Comparison of ENCODE assay signal across 8 cellular contexts in genomic region chr17:42677921-42678781, GRCh38. TPM values are rescaled to one million over a fixed set of nuclear protein-coding genes. Genes with fewer than 3 reads are reported as not detected.
DNase-seq lines count a peak whose midpoint lies in the region; ATAC-seq, FAIRE-seq and TF ChIP-seq lines count a peak whose summit lies in the region.

No MANE protein-coding gene starts in this region.

- H3K4me1 ChIP-seq in HepG2 (ENCODE audit: insufficient read depth, low read length), result peaks cover 57% of the 10 kb centered on the region

- peaks cover 22% of the 10 kb centered on the region for H3K79me2 ChIP-seq in HepG2 (ENCODE audit: insufficient read depth, low read length)

- peaks cover 3 to 7% of the 10 kb centered on the region in 2 experiments; a peak in 3 of 5 replicates for H3K36me3 ChIP-seq in HepG2 (replicated peaks in 1 of 2; ENCODE audit: control insufficient read depth in 1 of 2, insufficient read depth in 2 of 2, low read length in 2 of 2)

- CTCF ChIA-PET in GM10248 (lab: Yijun Ruan, JAX), result interaction anchor here (1.0 to 6.5 kb wide), 13 partner anchors 11 to 806 kb away, joined by 3 to 97 read pairs (median 5); partner anchors contain the start of genes DHX8, PSMC3IP, RETREG3 and TUBG1
- CTCF ChIA-PET in HepG2 (lab: Yijun Ruan, JAX; ENCODE audit: low intra/inter-chr PET ratio, low total read pairs), result no interaction called here

- TSS peak; percentile 97 for BruUV-seq in HepG2 (replicated peaks; lab: Mats Ljungman, UMichigan)

- in situ Hi-C loops in HepG2 (cut with HindIII; ENCODE audit: extremely low pct_ligation_motif_present, low pct_unique_long_range_greater_than_20kb), result no loop called here

- 2% methylated on average over 42 of the region's 53 CpGs for WGBS in HepG2 (ENCODE audit: low lambda C conversion rate)

- H2AFZ ChIP-seq in HepG2 (ENCODE audit: low read length), result peak overlapping the region; percentile 37

- ATAC-seq in HepG2 (peak; percentile 53), HG03442 (IDR thresholded peaks at IDR 0.05; ENCODE audit: unreplicated experiment) (no peak)

- H3K27me3 ChIP-seq in HepG2 (ENCODE audit: control insufficient read depth in 1 of 2, insufficient read depth in 2 of 2, low read length in 2 of 2), result no peaks in the 10 kb centered on the region

- FAIRE-seq in HepG2 (lab: Jason Lieb, UNC), result peak; percentile 97

- H3K9ac ChIP-seq in HepG2 (ENCODE audit: insufficient read depth, low read depth, low read length), result peak overlapping the region; percentile 94

- H3K4me2 ChIP-seq in HepG2 (ENCODE audit: low read depth, low read length), result peak overlapping the region; percentile 99

- TF ChIP-seq EP300 in HepG2 (IDR thresholded peaks at IDR 0.05; ENCODE audit: low read depth in 2 of 2, low read length in 2 of 2), result peak; percentile 18 to 39; a peak in 2 of 4 replicates
- TF ChIP-seq EP300 in HepG2 (CRISPR knock-in tag; IDR thresholded peaks at IDR 0.05; ENCODE audit: borderline replicate concordance), result no peak

- TF ChIP-seq POLR2A in HepG2 (IDR thresholded peaks at IDR 0.05; ENCODE audit: insufficient read depth in 1 of 2, low read depth in 2 of 2, low read length in 2 of 2), result peak; percentile 91 to 99

- TF ChIP-seq CTCF in GM10248 (IDR thresholded peaks at IDR 0.05; ENCODE audit: control extremely low read depth, extremely low read depth, low read depth, missing control alignments) (no peak), HepG2 (CRISPR knock-in tag; IDR thresholded peaks at IDR 0.05) (no peak; the same call in 1 of the 2 replicates)

- peak; percentile 23; the same call in 1 of the 2 replicates for TF ChIP-seq RAD21 in HepG2 (CRISPR knock-in tag; IDR thresholded peaks at IDR 0.05)

- H4K20me1 ChIP-seq in HepG2 (ENCODE audit: insufficient read depth, low read length), result no peaks in the 10 kb centered on the region; the same call in 1 of the 2 replicates

- POLR2A ChIA-PET in GM10248 (lab: Yijun Ruan, JAX), result no interaction called here
- POLR2A ChIA-PET in HepG2 (lab: Yijun Ruan, JAX), result interaction anchor here (0.6 to 6.3 kb wide), 22 partner anchors 10 to 690 kb away, joined by 3 to 65 read pairs (median 4); partner anchors contain the start of genes CNTD1, COA3, NAGLU and PSMC3IP

- no peaks in the 10 kb centered on the region for H3K9me3 ChIP-seq in HepG2 (ENCODE audit: low read length)

- peak overlapping the region; percentile 79 to 88 (median 85) for H3K4me3 ChIP-seq in HepG2 (replicated peaks in 1 of 3; ENCODE audit: insufficient read depth in 1 of 3, low read depth in 2 of 3, low read length in 3 of 3)

- peak overlapping the region; percentile 97 for H3K27ac ChIP-seq in HepG2 (ENCODE audit: extremely low read length, insufficient read depth, low read length)

- DNase-seq in GM10248 (ENCODE audit: extremely low spot score) (peak; percentile 89), HK-2 (ENCODE audit: unreplicated experiment) (peak; percentile 91), NCI-H748 treated with DMSO at 0.1 percent for 48 hours (lab: John Stamatoyannopoulos, UW) (peak; percentile 81), dermis microvascular lymphatic vessel endothelial cell (ENCODE audit: low read depth in 2 of 2) (peak; percentile 70 to 83), HepG2 (ENCODE audit: low spot score) (peak; percentile 98)
- DNase-seq in activated CD4-positive, alpha-beta T cell treated with anti-CD3 and anti-CD28 coated beads, Interleukin-2, amount 50 U/mL, for 48 hours, result peak; percentile 81 to 86
- DNase-seq in stimulated activated CD4-positive, alpha-beta T cell treated with anti-CD3 and anti-CD28 coated beads, Interleukin-2, amount 100 ng/mL, for 48 hours, result peak; percentile 74 to 76

- intact Hi-C loops in HepG2 (cut with micrococcal nuclease; ENCODE audit: unreplicated experiment), result loop anchor here (2.0 kb wide), 1 partner anchor 69 kb away; the partner anchor contains the start of genes RETREG3 and TUBG1

RNA-seq across cellular contexts. Expression of gene PLEKHH3, which starts 1.4 kb away (rescaled TPM):
- total RNA-seq in dermis microvascular lymphatic vessel endothelial cell (12.5 and 16.6 TPM in 2 replicates), HepG2 (2016; rRNA removed; fragmentation: Illumina TruSeq; extraction: Trizol) (9.3 and 19.9 TPM in 2 replicates)
- total RNA-seq in HepG2 (2016; cell fraction: cytosol; rRNA removed; fragmentation: Illumina TruSeq; extraction: Trizol; ENCODE audit: low read depth), result 2.9 and 5.1 TPM in 2 replicates
- total RNA-seq in HepG2 (2016; cell fraction: insoluble cytoplasmic fraction; rRNA removed; fragmentation: Illumina TruSeq; extraction: Trizol), result 10.2 and 18.9 TPM in 2 replicates
- 8.9 and 10.3 TPM in 2 replicates for total RNA-seq in HepG2 (2016; cell fraction: membrane; rRNA removed; fragmentation: Illumina TruSeq; extraction: Trizol)
- total RNA-seq in HepG2 (2016; cell fraction: nucleus; rRNA removed; fragmentation: Illumina TruSeq; extraction: Trizol), result 10.2 and 14.4 TPM in 2 replicates
- 6.0 and 7.5 TPM in 2 replicates for polyA plus RNA-seq in HepG2 (2011; rRNA removed)
- polyA plus RNA-seq in HepG2 (2011; cell fraction: cytosol; rRNA removed), result 3.4 and 6.4 TPM in 2 replicates
- 38.3 and 39.7 TPM in 2 replicates for polyA plus RNA-seq in HepG2 (2011; cell fraction: nucleus; rRNA removed)
- polyA plus RNA-seq in HepG2 (2012), result 7.4 and 10.5 TPM in 2 replicates
- 2.3 and 2.4 TPM in 2 replicates for polyA plus RNA-seq in HepG2 (2016; cell fraction: cytosol; fragmentation: Illumina TruSeq; extraction: Trizol; ENCODE audit: low read depth)
- polyA plus RNA-seq in HepG2 (2016; cell fraction: insoluble cytoplasmic fraction; fragmentation: Illumina TruSeq; extraction: Trizol; ENCODE audit: low read depth), result 8.9 and 12.6 TPM in 2 replicates
- 5.4 and 5.8 TPM in 2 replicates for polyA plus RNA-seq in HepG2 (2016; cell fraction: membrane; fragmentation: Illumina TruSeq; extraction: Trizol; ENCODE audit: low read depth)
- polyA plus RNA-seq in HepG2 (2016; cell fraction: nucleus; fragmentation: Illumina TruSeq; extraction: Trizol; ENCODE audit: insufficient read depth, low read depth), result 31.7 and 34.0 TPM in 2 replicates
- polyA minus RNA-seq in HepG2 (2011; rRNA and poly(A)+ RNA removed; ENCODE audit: low replicate concordance), result 7.4 and 8.5 TPM in 2 replicates
- polyA minus RNA-seq in HepG2 (2011; cell fraction: cytosol; rRNA and poly(A)+ RNA removed), result 5.2 and 7.6 TPM in 2 replicates
- 6.4 and 7.6 TPM in 2 replicates for polyA minus RNA-seq in HepG2 (2011; cell fraction: nucleus; rRNA and poly(A)+ RNA removed)

RNA-seq across cellular contexts. Expression of gene CCR10, which starts 3.5 kb away (rescaled TPM):
- 3.4 and 3.7 TPM in 2 replicates for total RNA-seq in dermis microvascular lymphatic vessel endothelial cell
- total RNA-seq in HepG2 (2016; rRNA removed; fragmentation: Illumina TruSeq; extraction: Trizol), result 0.20 and 0.29 TPM in 2 replicates
- 0.10 and 0.26 TPM in 2 replicates for total RNA-seq in HepG2 (2016; cell fraction: cytosol; rRNA removed; fragmentation: Illumina TruSeq; extraction: Trizol; ENCODE audit: low read depth)
- 0.15 and 0.48 TPM in 2 replicates for total RNA-seq in HepG2 (2016; cell fraction: insoluble cytoplasmic fraction; rRNA removed; fragmentation: Illumina TruSeq; extraction: Trizol)
- 0.24 and 0.37 TPM in 2 replicates for total RNA-seq in HepG2 (2016; cell fraction: membrane; rRNA removed; fragmentation: Illumina TruSeq; extraction: Trizol)
- total RNA-seq in HepG2 (2016; cell fraction: nucleus; rRNA removed; fragmentation: Illumina TruSeq; extraction: Trizol), result 0.38 and 0.47 TPM in 2 replicates
- polyA plus RNA-seq in HepG2 (2011; rRNA removed), result 0.54 and 0.63 TPM in 2 replicates
- 0.69 and 0.85 TPM in 2 replicates for polyA plus RNA-seq in HepG2 (2011; cell fraction: cytosol; rRNA removed)
- polyA plus RNA-seq in HepG2 (2011; cell fraction: nucleus; rRNA removed), result 6.7 and 9.2 TPM in 2 replicates
- polyA plus RNA-seq in HepG2 (2012), result 1.1 TPM in 2 replicates
- polyA plus RNA-seq in HepG2 (2016; cell fraction: cytosol; fragmentation: Illumina TruSeq; extraction: Trizol; ENCODE audit: low read depth), result 0.08 and 0.14 TPM in 2 replicates
- 0.19 TPM in 1 of 2 replicates, not detected in the other for polyA plus RNA-seq in HepG2 (2016; cell fraction: insoluble cytoplasmic fraction; fragmentation: Illumina TruSeq; extraction: Trizol; ENCODE audit: low read depth)
- 0.13 TPM in 1 of 2 replicates, not detected in the other for polyA plus RNA-seq in HepG2 (2016; cell fraction: membrane; fragmentation: Illumina TruSeq; extraction: Trizol; ENCODE audit: low read depth)
- 1.4 and 2.1 TPM in 2 replicates for polyA plus RNA-seq in HepG2 (2016; cell fraction: nucleus; fragmentation: Illumina TruSeq; extraction: Trizol; ENCODE audit: insufficient read depth, low read depth)
- polyA minus RNA-seq in HepG2 (2011; rRNA and poly(A)+ RNA removed; ENCODE audit: low replicate concordance), result 0.19 and 0.62 TPM in 2 replicates
- 0.40 and 0.62 TPM in 2 replicates for polyA minus RNA-seq in HepG2 (2011; cell fraction: cytosol; rRNA and poly(A)+ RNA removed)
- polyA minus RNA-seq in HepG2 (2011; cell fraction: nucleus; rRNA and poly(A)+ RNA removed), result 0.77 and 0.87 TPM in 2 replicates

RNA-seq across cellular contexts. Expression of gene CNTNAP1, which starts 4.2 kb away (rescaled TPM):
- total RNA-seq in dermis microvascular lymphatic vessel endothelial cell (11.5 and 13.6 TPM in 2 replicates), HepG2 (2016; rRNA removed; fragmentation: Illumina TruSeq; extraction: Trizol) (1.2 and 4.5 TPM in 2 replicates)
- total RNA-seq in HepG2 (2016; cell fraction: cytosol; rRNA removed; fragmentation: Illumina TruSeq; extraction: Trizol; ENCODE audit: low read depth), result 1.7 TPM in 2 replicates
- total RNA-seq in HepG2 (2016; cell fraction: insoluble cytoplasmic fraction; rRNA removed; fragmentation: Illumina TruSeq; extraction: Trizol), result 1.4 and 4.9 TPM in 2 replicates
- total RNA-seq in HepG2 (2016; cell fraction: membrane; rRNA removed; fragmentation: Illumina TruSeq; extraction: Trizol), result 1.1 and 1.5 TPM in 2 replicates
- total RNA-seq in HepG2 (2016; cell fraction: nucleus; rRNA removed; fragmentation: Illumina TruSeq; extraction: Trizol), result 4.9 and 6.9 TPM in 2 replicates
- polyA plus RNA-seq in HepG2 (2011; rRNA removed), result 7.7 and 10.7 TPM in 2 replicates
- 4.1 and 4.4 TPM in 2 replicates for polyA plus RNA-seq in HepG2 (2011; cell fraction: cytosol; rRNA removed)
- polyA plus RNA-seq in HepG2 (2011; cell fraction: nucleus; rRNA removed), result 62.6 and 69.7 TPM in 2 replicates
- 9.2 and 13.1 TPM in 2 replicates for polyA plus RNA-seq in HepG2 (2012)
- polyA plus RNA-seq in HepG2 (2016; cell fraction: cytosol; fragmentation: Illumina TruSeq; extraction: Trizol; ENCODE audit: low read depth), result 0.15 and 0.23 TPM in 2 replicates
- polyA plus RNA-seq in HepG2 (2016; cell fraction: insoluble cytoplasmic fraction; fragmentation: Illumina TruSeq; extraction: Trizol; ENCODE audit: low read depth), result 1.1 and 1.6 TPM in 2 replicates
- polyA plus RNA-seq in HepG2 (2016; cell fraction: membrane; fragmentation: Illumina TruSeq; extraction: Trizol; ENCODE audit: low read depth), result 0.47 and 0.51 TPM in 2 replicates
- polyA plus RNA-seq in HepG2 (2016; cell fraction: nucleus; fragmentation: Illumina TruSeq; extraction: Trizol; ENCODE audit: insufficient read depth, low read depth), result 19.8 and 23.5 TPM in 2 replicates
- 2.2 and 13.9 TPM in 2 replicates for polyA minus RNA-seq in HepG2 (2011; rRNA and poly(A)+ RNA removed; ENCODE audit: low replicate concordance)
- 8.8 TPM in 2 replicates for polyA minus RNA-seq in HepG2 (2011; cell fraction: cytosol; rRNA and poly(A)+ RNA removed)
- 12.2 and 13.8 TPM in 2 replicates for polyA minus RNA-seq in HepG2 (2011; cell fraction: nucleus; rRNA and poly(A)+ RNA removed)

RNA-seq across cellular contexts. Expression of gene TUBG2, which starts 19.1 kb away (rescaled TPM):
- total RNA-seq in dermis microvascular lymphatic vessel endothelial cell (2.7 and 5.3 TPM in 2 replicates), HepG2 (2016; rRNA removed; fragmentation: Illumina TruSeq; extraction: Trizol) (6.6 and 16.0 TPM in 2 replicates)
- total RNA-seq in HepG2 (2016; cell fraction: cytosol; rRNA removed; fragmentation: Illumina TruSeq; extraction: Trizol; ENCODE audit: low read depth), result 6.2 and 7.8 TPM in 2 replicates
- total RNA-seq in HepG2 (2016; cell fraction: insoluble cytoplasmic fraction; rRNA removed; fragmentation: Illumina TruSeq; extraction: Trizol), result 5.9 and 16.8 TPM in 2 replicates
- total RNA-seq in HepG2 (2016; cell fraction: membrane; rRNA removed; fragmentation: Illumina TruSeq; extraction: Trizol), result 10.7 and 11.2 TPM in 2 replicates
- 22.8 and 25.9 TPM in 2 replicates for total RNA-seq in HepG2 (2016; cell fraction: nucleus; rRNA removed; fragmentation: Illumina TruSeq; extraction: Trizol)
- polyA plus RNA-seq in HepG2 (2011; rRNA removed), result 42.3 and 48.3 TPM in 2 replicates
- polyA plus RNA-seq in HepG2 (2011; cell fraction: cytosol; rRNA removed), result 26.1 and 26.6 TPM in 2 replicates
- 251 and 257 TPM in 2 replicates for polyA plus RNA-seq in HepG2 (2011; cell fraction: nucleus; rRNA removed)
- 33.9 and 38.4 TPM in 2 replicates for polyA plus RNA-seq in HepG2 (2012)
- polyA plus RNA-seq in HepG2 (2016; cell fraction: cytosol; fragmentation: Illumina TruSeq; extraction: Trizol; ENCODE audit: low read depth), result 10.7 and 13.2 TPM in 2 replicates
- 13.2 and 18.2 TPM in 2 replicates for polyA plus RNA-seq in HepG2 (2016; cell fraction: insoluble cytoplasmic fraction; fragmentation: Illumina TruSeq; extraction: Trizol; ENCODE audit: low read depth)
- polyA plus RNA-seq in HepG2 (2016; cell fraction: membrane; fragmentation: Illumina TruSeq; extraction: Trizol; ENCODE audit: low read depth), result 19.9 and 20.4 TPM in 2 replicates
- 85.4 and 93.9 TPM in 2 replicates for polyA plus RNA-seq in HepG2 (2016; cell fraction: nucleus; fragmentation: Illumina TruSeq; extraction: Trizol; ENCODE audit: insufficient read depth, low read depth)
- polyA minus RNA-seq in HepG2 (2011; rRNA and poly(A)+ RNA removed; ENCODE audit: low replicate concordance), result 4.8 and 24.0 TPM in 2 replicates
- polyA minus RNA-seq in HepG2 (2011; cell fraction: cytosol; rRNA and poly(A)+ RNA removed), result 8.4 and 8.6 TPM in 2 replicates
- 41.6 and 47.0 TPM in 2 replicates for polyA minus RNA-seq in HepG2 (2011; cell fraction: nucleus; rRNA and poly(A)+ RNA removed)
